Comparison of ENCODE assay signal across 10 cellular contexts in the genomic region with DNA sequence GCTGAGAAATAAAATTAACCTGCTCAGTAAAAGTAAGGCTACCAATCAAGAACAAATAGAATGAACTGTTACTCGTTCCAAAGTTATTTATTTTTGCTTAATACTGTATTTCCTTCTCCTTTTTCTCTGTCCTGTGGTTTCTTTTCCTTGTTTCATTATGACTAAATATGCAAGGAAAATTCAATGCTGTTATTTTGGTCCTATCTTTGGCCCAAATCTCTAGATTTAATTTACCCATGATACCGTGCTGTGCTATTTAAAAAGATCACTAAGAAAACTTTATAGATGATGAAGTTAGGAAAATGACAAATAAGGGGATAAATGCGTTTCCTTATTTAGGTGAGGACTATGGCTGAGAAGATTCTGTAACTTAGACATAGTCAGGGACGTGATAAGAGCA. TPM values are rescaled to one million over a fixed set of nuclear protein-coding genes. Genes with fewer than 3 reads are reported as not detected.
A peak's percentile ranks its signal among the peaks of the same experiment; 100 is the strongest.
DNase-seq lines count a peak whose midpoint lies in the region; ATAC-seq and TF ChIP-seq lines count a peak whose summit lies in the region.
"Had no signal": no experiment of that assay in that cellular context is flagged by ENCODE, and none has a peak within 500 bp of the region (broad histone marks: within the 10 kb centered on the region; RNA-seq: fewer than 3 reads in every experiment).

No MANE protein-coding gene starts in this region.

- intact Hi-C loops in PC-9 (cut with micrococcal nuclease; ENCODE audit: unreplicated experiment) (no loop called here), spleen (cut with DNase I; ENCODE audit: low total_unique reads) (no loop called here), lower leg skin (cut with DNase I; ENCODE audit: low total_unique reads) (no loop called here)

- TF ChIP-seq CTCF in PC-9 (conservative IDR thresholded peaks at IDR 0.05) = no peak
- no peak for TF ChIP-seq CTCF in spleen (IDR thresholded peaks at IDR 0.05 in 8 of 11, conservative IDR thresholded peaks at IDR 0.05 in 3 of 11)
- TF ChIP-seq CTCF in lower leg skin (IDR thresholded peaks at IDR 0.05) = no peak

- peaks cover 28% of the 10 kb centered on the region for H3F3A ChIP-seq in PC-9 (ENCODE audit: insufficient read depth, low read depth)

- H3K9me3 ChIP-seq in PC-9 (ENCODE audit: insufficient read depth, low read depth) = no peaks in the 10 kb centered on the region; the same call in 1 of the 2 replicates
- no peaks in the 10 kb centered on the region for H3K9me3 ChIP-seq in spleen

- no peak overlapping the region for H2AFZ ChIP-seq in PC-9

- peak overlapping the region; percentile 88 for H3K27ac Mint-ChIP-seq in activated CD8-positive, alpha-beta memory T cell treated with anti-CD3 and anti-CD28 coated beads, Interleukin-2, amount 10 ng/mL, durations not matched to agents 7 days and 5 days
- H3K27ac Mint-ChIP-seq: B cell had no signal

- H3K4me1 ChIP-seq in PC-9 (replicated peaks; ENCODE audit: insufficient read depth) (peaks cover 41% of the 10 kb centered on the region), spleen (peaks cover 7 to 67% (median 39%) of the 10 kb centered on the region in 6 donors)

- DNase-seq in activated CD8-positive, alpha-beta memory T cell treated with anti-CD3 and anti-CD28 coated beads, Interleukin-2, amount 10 ng/mL, durations not matched to agents 7 days and 5 days = no peak
- DNase-seq in activated CD8-positive, alpha-beta memory T cell treated with anti-CD3 and anti-CD28 coated beads, Interleukin-2, amount 50 U/mL, for 4 hours = no peak
- no peak for DNase-seq in PC-9
- DNase-seq in epithelial cell of prostate (ENCODE audit: low read depth, low spot score) = no peak
- no peak for DNase-seq in spleen
- no peak for DNase-seq in ACHN
- DNase-seq in lower leg skin (ENCODE audit: low spot score in 2 of 2) = no peak

- H3K4me3 ChIP-seq in PC-9 (no peak overlapping the region), spleen (no peak overlapping the region), lower leg skin (ENCODE audit: low read depth, poor library complexity, severe bottlenecking) (no peak overlapping the region)
- H3K4me3 ChIP-seq: coronary artery had no signal

- no peaks in the 10 kb centered on the region for H3K27me3 ChIP-seq in PC-9 (ENCODE audit: insufficient read depth, low read depth)
- no peaks in the 10 kb centered on the region for H3K27me3 ChIP-seq in spleen (replicated peaks in 1 of 7)

- WGBS in spleen, 5 donors = 31 to 51% (median 35%) methylated on average over 4 of the region's 4 CpGs
- WGBS in lower leg skin, 2 donors = 43 to 50% methylated on average over 4 of the region's 4 CpGs

- no peaks in the 10 kb centered on the region for H3K9me3 Mint-ChIP-seq in activated CD8-positive, alpha-beta memory T cell treated with anti-CD3 and anti-CD28 coated beads, Interleukin-2, amount 10 ng/mL, durations not matched to agents 7 days and 5 days (ENCODE audit: low read depth)

- H3K27me3 Mint-ChIP-seq in activated CD8-positive, alpha-beta memory T cell treated with anti-CD3 and anti-CD28 coated beads, Interleukin-2, amount 10 ng/mL, durations not matched to agents 7 days and 5 days = no peaks in the 10 kb centered on the region
- H3K27me3 Mint-ChIP-seq: B cell had no signal

- peak overlapping the region; percentile 60 for H3K27ac ChIP-seq in PC-9
- H3K27ac ChIP-seq in epithelial cell of prostate = peak overlapping the region; percentile 71
- H3K27ac ChIP-seq in spleen = peak overlapping the region in 5 of 8 donors; percentile 23 to 79 (median 63)

- no peak for ATAC-seq in activated CD8-positive, alpha-beta memory T cell treated with anti-CD3 and anti-CD28 coated beads, Interleukin-2, amount 10 ng/mL, durations not matched to agents 7 days and 5 days
- no peak for ATAC-seq in GM19324 (IDR thresholded peaks at IDR 0.05; ENCODE audit: low FRiP score, unreplicated experiment)

- H3K9me2 ChIP-seq in PC-9 (ENCODE audit: insufficient read depth) = no peaks in the 10 kb centered on the region

- H3K79me2 ChIP-seq in PC-9 (ENCODE audit: low read depth) = peaks cover 18% of the 10 kb centered on the region

- POLR2A ChIA-PET in PC-9 (lab: Charles Lee; ENCODE audit: unreplicated experiment) = interaction anchor here (0.5 to 0.7 kb wide), 2 partner anchors 24 to 107 kb away, joined by 3 read pairs; a partner anchor contains a TSS

- CTCF ChIA-PET in activated CD8-positive, alpha-beta memory T cell treated with anti-CD3 and anti-CD28 coated beads, Interleukin-2, amount 10 ng/mL, durations not matched to agents 7 days and 5 days (lab: Charles Lee) = interaction anchor here (0.6 to 1.7 kb wide), 6 partner anchors 9 to 197 kb away, joined by 3 to 6 read pairs (median 3); no protein-coding TSS in a partner anchor
- CTCF ChIA-PET in PC-9 (lab: Charles Lee) = interaction anchor here (1.0 kb wide), 2 partner anchors 14 to 107 kb away, joined by 4 to 5 read pairs; a partner anchor contains a TSS

- H3K36me3 ChIP-seq in PC-9 (ENCODE audit: low read depth) = no peaks in the 10 kb centered on the region
- H3K36me3 ChIP-seq in spleen = no peaks in the 10 kb centered on the region

- TF ChIP-seq POLR2A in spleen (IDR thresholded peaks at IDR 0.05) (no peak), lower leg skin (IDR thresholded peaks at IDR 0.05) (no peak)

- in situ Hi-C loops in ACHN (cut with HindIII; ENCODE audit: low pct_ligation_motif_present, low pct_unique_long_range_greater_than_20kb, low sequenced_read_pairs) = no loop called here

- BruUV-seq in PC-9 (replicated peaks; lab: Mats Ljungman, UMichigan) = no TSS peak

- H3K4me3 Mint-ChIP-seq in activated CD8-positive, alpha-beta memory T cell treated with anti-CD3 and anti-CD28 coated beads, Interleukin-2, amount 10 ng/mL, durations not matched to agents 7 days and 5 days = no peak overlapping the region

- H4K20me1 ChIP-seq in PC-9 (ENCODE audit: insufficient read depth) = no peaks in the 10 kb centered on the region; the same call in 1 of the 2 replicates

- peak overlapping the region; percentile 48 for H3K4me2 ChIP-seq in PC-9

- H3K4me1 Mint-ChIP-seq in activated CD8-positive, alpha-beta memory T cell treated with anti-CD3 and anti-CD28 coated beads, Interleukin-2, amount 10 ng/mL, durations not matched to agents 7 days and 5 days = peaks cover 79% of the 10 kb centered on the region

- H3K36me3 Mint-ChIP-seq in activated CD8-positive, alpha-beta memory T cell treated with anti-CD3 and anti-CD28 coated beads, Interleukin-2, amount 10 ng/mL, durations not matched to agents 7 days and 5 days = peaks cover 22% of the 10 kb centered on the region

RNA-seq across cellular contexts. Expression of a gene that starts 45.3 kb away (rescaled TPM):
- total RNA-seq in activated CD8-positive, alpha-beta memory T cell treated with anti-CD3 and anti-CD28 coated beads, Interleukin-2, amount 10 ng/mL, durations not matched to agents 7 days and 5 days = 10 to 100 TPM; 30.8 to 35.9 TPM
- total RNA-seq in PC-9 (2021) (33.7 TPM in 2 replicates), spleen (10 to 100 TPM; 24.8 to 37.6 (median 27.4) TPM), lower leg skin (10 to 100 TPM; 11.4 to 40.0 (median 14.2) TPM)
- polyA plus RNA-seq in spleen = 10 to 100 TPM; 20.0 to 26.3 (median 20.0) TPM
